ENCODE assay signal across 8 cellular contexts in genomic region chr12:62602445-62603060, GRCh38.
DNase-seq lines count a peak whose midpoint lies in the region; ATAC-seq and TF ChIP-seq lines count a peak whose summit lies in the region.

No MANE protein-coding gene starts in this region.

- peak overlapping the region; percentile 85 for H2AFZ ChIP-seq in Loucy (ENCODE audit: low read length)

- peaks cover 53% of the 10 kb centered on the region for H3K4me1 ChIP-seq in Loucy (ENCODE audit: insufficient read depth, low read length, poor library complexity, severe bottlenecking)
- H3K4me1 ChIP-seq in RWPE2 (ENCODE audit: insufficient read depth, poor library complexity, severe bottlenecking) = peaks cover 16% of the 10 kb centered on the region
- peaks cover 11 to 41% (median 26%) of the 10 kb centered on the region in 4 donors for H3K4me1 ChIP-seq in stomach

- H3K27me3 ChIP-seq in H7 (ENCODE audit: control insufficient read depth, insufficient read depth, low read length) (no peaks in the 10 kb centered on the region), Loucy (ENCODE audit: insufficient read depth, low read length, poor library complexity, severe bottlenecking) (no peaks in the 10 kb centered on the region), RWPE2 (ENCODE audit: insufficient read depth, poor library complexity, severe bottlenecking) (no peaks in the 10 kb centered on the region), stomach (no peaks in the 10 kb centered on the region)

- H3K4me1 Mint-ChIP-seq in neural crest cell = peaks cover 38% of the 10 kb centered on the region

- peak in 1 of 4 donors; percentile 12 for TF ChIP-seq POLR2A in stomach (IDR thresholded peaks at IDR 0.05)

- no peak for TF ChIP-seq CTCF in Loucy (conservative IDR thresholded peaks at IDR 0.05; ENCODE audit: low read length)
- TF ChIP-seq CTCF in RWPE2 (IDR thresholded peaks at IDR 0.05; ENCODE audit: poor library complexity, severe bottlenecking) = no peak
- TF ChIP-seq CTCF in fibroblast of villous mesenchyme (IDR thresholded peaks at IDR 0.05; ENCODE audit: insufficient read depth, low read depth, low read length) = no peak
- no peak for TF ChIP-seq CTCF in neural crest cell (conservative IDR thresholded peaks at IDR 0.05)
- peak in 1 of 7 experiments; percentile 4 for TF ChIP-seq CTCF in stomach (IDR thresholded peaks at IDR 0.05)

- H3K27ac Mint-ChIP-seq in neural crest cell (ENCODE audit: unreplicated experiment) = peak overlapping the region; percentile 99

- H3K4me2 ChIP-seq in Loucy (ENCODE audit: low read depth, low read length, poor library complexity, severe bottlenecking) = peak overlapping the region; percentile 90

- H3K9ac ChIP-seq in Loucy (ENCODE audit: low read depth, low read length, poor library complexity, severe bottlenecking) = peak overlapping the region; percentile 97

- H3K36me3 Mint-ChIP-seq in neural crest cell (ENCODE audit: low read depth) = peaks cover 11% of the 10 kb centered on the region

- peak; percentile 95 for DNase-seq in ELF-1 (ENCODE audit: low read depth, low spot score)
- peak; percentile 84 for DNase-seq in H7
- DNase-seq in RWPE2 (ENCODE audit: low spot score) = peak; percentile 83
- peak; percentile 94 for DNase-seq in activated effector memory CD4-positive, alpha-beta T cell treated with anti-CD3 and anti-CD28 coated beads, Interleukin-2, amount 50 U/mL, for 16 hours
- peak; percentile 93 for DNase-seq in fibroblast of villous mesenchyme (ENCODE audit: low read depth)
- DNase-seq in neural crest cell (ENCODE audit: low read depth, low spot score) = peak; percentile 84
- peak; percentile 87 for DNase-seq in stomach

- peak overlapping the region; percentile 91 for H3K27ac ChIP-seq in RWPE2 (ENCODE audit: poor library complexity, severe bottlenecking)
- H3K27ac ChIP-seq in stomach = peak overlapping the region; percentile 95 to 100 (median 99)

- H3K79me2 ChIP-seq in Loucy (ENCODE audit: insufficient read depth, low read length) = peaks cover 39% of the 10 kb centered on the region

- intact Hi-C loops in stomach (cut with DNase I; ENCODE audit: low total_unique reads) = no loop called here

- no peaks in the 10 kb centered on the region for H3K9me3 Mint-ChIP-seq in neural crest cell

- H3K9me3 ChIP-seq in Loucy (ENCODE audit: insufficient read depth, low read depth, low read length) = no peaks in the 10 kb centered on the region
- no peaks in the 10 kb centered on the region for H3K9me3 ChIP-seq in RWPE2 (ENCODE audit: severe bottlenecking)
- no peaks in the 10 kb centered on the region for H3K9me3 ChIP-seq in stomach

- H3K27me3 Mint-ChIP-seq in neural crest cell (ENCODE audit: low read depth) = peaks cover 4% of the 10 kb centered on the region

- WGBS in stomach, 5 donors = 0 to 1% (median 0%) methylated on average over 6 to 59 of the region's 59 CpGs

- H3F3A ChIP-seq in Loucy (ENCODE audit: low read depth) = peaks cover 3% of the 10 kb centered on the region; the same call in 1 of the 2 replicates

- peak overlapping the region; percentile 97 for H3K4me3 Mint-ChIP-seq in neural crest cell

- H3K9me2 ChIP-seq in Loucy (replicated peaks; ENCODE audit: low read depth, low read length) = no peaks in the 10 kb centered on the region

- H3K36me3 ChIP-seq in H7 (replicated peaks; ENCODE audit: control insufficient read depth, insufficient read depth, low read length) (no peaks in the 10 kb centered on the region), Loucy (ENCODE audit: insufficient read depth, low read length) (no peaks in the 10 kb centered on the region), RWPE2 (ENCODE audit: low read depth) (no peaks in the 10 kb centered on the region; the same call in 1 of the 2 replicates), stomach (no peaks in the 10 kb centered on the region)

- ATAC-seq in RWPE2 (ENCODE audit: low read depth) = peak; percentile 62

- H3K4me3 ChIP-seq in H7 (ENCODE audit: insufficient read depth, low read depth, low read length) (peak overlapping the region; percentile 84), Loucy (ENCODE audit: low read length, poor library complexity, severe bottlenecking) (peak overlapping the region; percentile 90), RWPE2 (ENCODE audit: severe bottlenecking) (peak overlapping the region; percentile 85), fibroblast of villous mesenchyme (ENCODE audit: low read depth, low read length) (peak overlapping the region; percentile 85), stomach (peak overlapping the region; percentile 62 to 83 (median 72))

- H4K20me1 ChIP-seq in Loucy (ENCODE audit: insufficient read depth, low read length, poor library complexity, severe bottlenecking) = peaks cover 32% of the 10 kb centered on the region

- TF ChIP-seq EP300 in stomach (IDR thresholded peaks at IDR 0.05) = no peak

Comparison
In these comparisons a context has a peak if more than half of its experiments do, and no peak if none do; other contexts are left out.
1. Peak in every context shown above with its lines: DNase-seq, ATAC-seq, H3K4me3 ChIP-seq and H3K27ac ChIP-seq.